ENCODE assay signal across 9 cellular contexts in the genomic region with DNA sequence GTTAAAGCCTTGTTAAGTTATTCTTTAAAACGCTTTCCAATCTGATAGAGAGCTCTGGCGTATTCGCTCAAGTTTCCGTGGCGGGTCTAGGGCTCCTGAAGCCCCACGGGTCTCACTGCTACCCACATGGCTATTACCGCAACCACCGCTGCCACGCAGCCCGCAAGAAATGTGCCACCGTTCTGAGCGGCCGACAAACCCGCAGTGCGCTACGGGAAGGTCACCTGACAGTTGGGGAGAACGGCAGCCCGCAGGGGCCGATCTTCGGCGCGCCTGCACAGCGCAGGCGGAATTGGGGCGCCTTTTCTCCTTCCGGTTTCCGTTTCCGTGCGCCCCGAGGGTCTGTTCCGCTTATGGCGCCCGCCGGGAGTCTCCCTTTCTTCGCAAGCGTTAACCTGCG.
DNase-seq lines count a peak whose midpoint lies in the region; ATAC-seq, FAIRE-seq and TF ChIP-seq lines count a peak whose summit lies in the region.
"Had no signal": no experiment of that assay in that cellular context is flagged by ENCODE, and none has a peak within 500 bp of the region (broad histone marks: within the 10 kb centered on the region; RNA-seq: fewer than 3 reads in every experiment).

No MANE protein-coding gene starts in this region.

- no peak overlapping the region for H3K4ac ChIP-seq in H1 (replicated peaks; ENCODE audit: insufficient read length, low read depth, low read length)

- H3K56ac ChIP-seq in H1 (replicated peaks; ENCODE audit: insufficient read length, low read depth, low read length) = no peak overlapping the region

- H3K4me2 ChIP-seq in H1 (ENCODE audit: insufficient read depth in 1 of 2, low read depth in 2 of 2, low read length in 2 of 2) = no peak overlapping the region

- H3K4me1 ChIP-seq in H1 (replicated peaks in 1 of 4; ENCODE audit: control insufficient read depth in 3 of 4, insufficient read depth in 4 of 4, low read length in 3 of 4) = peaks cover 0 to 8% (median 4%) of the 10 kb centered on the region in 4 experiments; a peak in 2 of 7 replicates
- H3K4me1 ChIP-seq in muscle layer of duodenum (ENCODE audit: control insufficient read depth in 1 of 2, insufficient read depth in 2 of 2, low read length in 2 of 2) = no peaks in the 10 kb centered on the region

- no peaks in the 10 kb centered on the region for H4K20me1 ChIP-seq in H1 (replicated peaks in 1 of 2; ENCODE audit: control insufficient read depth in 1 of 2, insufficient read depth in 2 of 2, low read length in 2 of 2)

- no peak overlapping the region for H2AFZ ChIP-seq in H1 (ENCODE audit: low read length)

- no peaks in the 10 kb centered on the region for H3K23me2 ChIP-seq in H1 (ENCODE audit: low read depth, low read length)

- no peak overlapping the region; the same call in 1 of the 2 replicates for H2BK5ac ChIP-seq in H1 (ENCODE audit: low read depth, low read length)

- H3K9ac ChIP-seq in H1 (replicated peaks in 1 of 4; ENCODE audit: extremely low read depth in 1 of 4, low read depth in 3 of 4, low read length in 3 of 4) = no peak overlapping the region

- no peak overlapping the region for H2BK120ac ChIP-seq in H1 (replicated peaks; ENCODE audit: low read depth, low read length)

- no peak overlapping the region for H3K14ac ChIP-seq in H1 (ENCODE audit: insufficient read length)

- TF ChIP-seq EP300 in H1 (IDR thresholded peaks at IDR 0.05; ENCODE audit: borderline replicate concordance in 1 of 2, low read depth in 2 of 2, low read length in 2 of 2) = no peak

- no peak for DNase-seq in AG04450 (ENCODE audit: low read depth, low spot score)
- DNase-seq in NCI-H2171 treated with DMSO at 0.1 percent for 48 hours (lab: John Stamatoyannopoulos, UW) = peak; percentile 84
- no peak for DNase-seq in H1 (ENCODE audit: low read depth in 1 of 2, low spot score in 2 of 2)
- DNase-seq in activated effector memory CD4-positive, alpha-beta T cell treated with Interleukin-2 at 50 U/mL for 16 hours = no peak
- DNase-seq in activated CD4-positive, CD25-positive, alpha-beta regulatory T cell (lab: John Stamatoyannopoulos, UW) = no peak
- DNase-seq in occipital lobe (lab: John Stamatoyannopoulos, UW) = no peak

- peak overlapping the region; percentile 89; the same call in 1 of the 2 replicates for H4K8ac ChIP-seq in H1 (ENCODE audit: extremely low read depth, insufficient read depth, low read length)

- no peak overlapping the region for H2BK12ac ChIP-seq in H1 (ENCODE audit: low read depth, low read length)

- no peaks in the 10 kb centered on the region for H3K79me1 ChIP-seq in H1 (ENCODE audit: low read depth, low read length)

- FAIRE-seq in H1 (lab: Jason Lieb, UNC) = no peak

- CTCF ChIA-PET in AG04450 (lab: Charles Lee) = no interaction called here
- CTCF ChIA-PET in H1 (lab: Charles Lee; ENCODE audit: partially characterized antibody) = interaction anchor here (0.6 kb wide), 1 partner anchor 67 kb away, joined by 3 read pairs; no protein-coding TSS in a partner anchor

- no peak overlapping the region for H2BK20ac ChIP-seq in H1 (ENCODE audit: low read length)

- POLR2A ChIA-PET in AG04450 (lab: Yijun Ruan, JAX) = no interaction called here
- POLR2A ChIA-PET in H1 (lab: Charles Lee; ENCODE audit: partially characterized antibody) = interaction anchor here (1.5 to 3.0 kb wide), 2 partner anchors 14 to 20 kb away, joined by 3 to 15 read pairs; no protein-coding TSS in a partner anchor

- H3K9me3 ChIP-seq in AG04450 (ENCODE audit: control insufficient read depth, insufficient read depth, low read length) (peaks cover 18% of the 10 kb centered on the region), H1 (ENCODE audit: insufficient read depth in 2 of 2, low read depth in 1 of 2, low read length in 1 of 2) (peaks cover 0 to 20% of the 10 kb centered on the region in 2 experiments; a peak in 3 of 4 replicates), muscle layer of duodenum (ENCODE audit: control insufficient read depth in 1 of 2, low read length in 2 of 2) (peaks cover 0 to 9% of the 10 kb centered on the region in 2 donors)

- no peak overlapping the region for H3K18ac ChIP-seq in H1 (ENCODE audit: extremely low read depth, low read length)

- no peaks in the 10 kb centered on the region for H3K36me3 ChIP-seq in H1 (ENCODE audit: control insufficient read depth in 2 of 4, insufficient read depth in 4 of 4, low read length in 3 of 4)
- no peaks in the 10 kb centered on the region for H3K36me3 ChIP-seq in muscle layer of duodenum (ENCODE audit: control insufficient read depth in 1 of 2, insufficient read depth in 2 of 2, low read length in 2 of 2)

- no peak overlapping the region for H3K23ac ChIP-seq in H1 (ENCODE audit: insufficient read length)

- H2BK15ac ChIP-seq in H1 (ENCODE audit: low read length) = no peak overlapping the region

- H3K27me3 ChIP-seq in AG04450 (ENCODE audit: control insufficient read depth, insufficient read depth, low read length) = no peaks in the 10 kb centered on the region
- no peaks in the 10 kb centered on the region for H3K27me3 ChIP-seq in H1 (replicated peaks in 1 of 4; ENCODE audit: control insufficient read depth in 3 of 4, extremely low read depth in 1 of 4, insufficient read depth in 3 of 4, low read length in 3 of 4)
- H3K27me3 ChIP-seq in muscle layer of duodenum (ENCODE audit: low read depth, low read length) = no peaks in the 10 kb centered on the region

- no peak overlapping the region for H4K91ac ChIP-seq in H1 (replicated peaks; ENCODE audit: insufficient read length, low read length)

- TF ChIP-seq POLR2A in H1 (IDR thresholded peaks at IDR 0.05; ENCODE audit: control extremely low read depth in 1 of 2, low read depth in 2 of 2, low read length in 2 of 2) = no peak

- H2AK5ac ChIP-seq in H1 (ENCODE audit: low read depth, low read length) = no peak overlapping the region

- no peak overlapping the region for H4K5ac ChIP-seq in H1 (ENCODE audit: insufficient read length, low read depth, low read length)

- peak overlapping the region; percentile 47 for H3K27ac ChIP-seq in AG04450 (ENCODE audit: low read depth, low read length)
- H3K27ac ChIP-seq in H1 (ENCODE audit: low read depth, low read length) = no peak overlapping the region
- peak overlapping the region; percentile 49 for H3K27ac ChIP-seq in muscle layer of duodenum (ENCODE audit: low read length)

- TF ChIP-seq CTCF in AG04450 (IDR thresholded peaks at IDR 0.05; ENCODE audit: low read depth, low read length) (no peak), H1 (IDR thresholded peaks at IDR 0.05; ENCODE audit: control extremely low read depth in 1 of 3, insufficient read depth in 1 of 3, low read depth in 1 of 3, low read length in 3 of 3) (no peak)

- H3K4me3 ChIP-seq in AG04450 (ENCODE audit: low read depth, low read length) (peak overlapping the region; percentile 59), H1 (ENCODE audit: extremely low read depth in 1 of 4, insufficient read depth in 2 of 4, low read depth in 3 of 4, low read length in 4 of 4) (no peak overlapping the region), muscle layer of duodenum (ENCODE audit: low read depth in 1 of 2, low read length in 2 of 2) (peak overlapping the region; percentile 49 to 54)
- H3K4me3 ChIP-seq: mucosa of descending colon had no signal

- no peak for ATAC-seq in GM19452 (IDR thresholded peaks at IDR 0.05; ENCODE audit: unreplicated experiment)
- ATAC-seq: mucosa of descending colon had no signal

- no peaks in the 10 kb centered on the region for H3K79me2 ChIP-seq in H1 (ENCODE audit: control insufficient read depth in 1 of 2, insufficient read depth in 2 of 2, low read length in 2 of 2)

- 93% methylated on average over 36 of the region's 37 CpGs; no CpG with 5 or more reads in 1 of the 2 experiments for WGBS in H1 (ENCODE audit: extremely low coverage in 1 of 2, insufficient coverage in 1 of 2, insufficient read length in 1 of 2, insufficient replicate concordance in 2 of 2, low coverage in 1 of 2, low lambda C conversion rate in 2 of 2, missing lambda C conversion rate in 1 of 2), 2 experiments

- no peak for TF ChIP-seq RAD21 in H1 (IDR thresholded peaks at IDR 0.05 in 1 of 2, conservative IDR thresholded peaks at IDR 0.05 in 1 of 2; ENCODE audit: low read depth in 2 of 2, low read length in 2 of 2)

TF ChIP-seq in H1, 55 proteins besides CTCF, POLR2A, EP300 and RAD21 (continues in another document):
- TF ChIP-seq RBBP5 (IDR thresholded peaks at IDR 0.05; ENCODE audit: borderline replicate concordance, low read depth, low read length) = no peak

Comparison
In these comparisons a context has a peak if more than half of its experiments do, and no peak if none do; other contexts are left out.
1. H3K4me3 ChIP-seq: peak in AG04450 (single experiment) and muscle layer of duodenum (2 of 2); none in H1 (0 of 4).